8 cellular contexts compared by ENCODE assay signal in the genomic region with DNA sequence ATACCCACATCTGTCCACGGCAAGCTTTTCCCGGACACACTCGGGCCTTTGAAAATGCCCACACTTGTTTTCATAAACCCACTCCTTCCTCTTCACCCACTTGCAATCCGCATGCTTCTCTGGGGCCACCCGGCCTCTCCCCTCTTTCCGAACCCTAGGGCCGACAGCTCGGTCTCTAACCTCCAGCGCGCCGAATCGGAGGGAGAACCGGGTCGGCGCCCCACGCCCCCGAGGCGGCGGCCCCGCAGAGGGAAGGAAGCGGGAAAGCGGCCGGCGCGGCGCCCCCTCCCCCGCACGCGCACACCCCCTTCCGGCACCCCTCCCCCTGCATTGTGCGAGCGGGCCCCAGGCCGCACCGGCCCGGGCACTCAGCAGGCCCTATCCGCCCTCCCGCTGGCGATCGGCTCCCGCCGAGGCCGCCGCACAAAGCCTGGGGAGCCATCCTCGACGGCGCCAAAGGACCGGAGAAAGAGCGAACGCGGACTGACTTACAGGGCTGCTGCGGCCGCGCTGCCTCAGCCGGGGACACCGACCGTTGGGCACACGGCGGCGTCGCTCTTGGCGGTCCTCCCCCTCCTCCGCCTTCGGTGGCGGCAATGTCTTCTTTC. TPM values are rescaled to one million over a fixed set of nuclear protein-coding genes. Genes with fewer than 3 reads are reported as not detected.
A peak's percentile ranks its signal among the peaks of the same experiment; 100 is the strongest.
DNase-seq lines count a peak whose midpoint lies in the region; ATAC-seq and TF ChIP-seq lines count a peak whose summit lies in the region.

No MANE protein-coding gene starts in this region.

- ATAC-seq in GM19397 (IDR thresholded peaks at IDR 0.05; ENCODE audit: unreplicated experiment) (peak; percentile 27), HG03469 (IDR thresholded peaks at IDR 0.05; ENCODE audit: unreplicated experiment) (peak; percentile 8), left cardiac atrium (peak; percentile 57 to 74)
- ATAC-seq in activated naive CD4-positive, alpha-beta T cell treated with anti-CD3 and anti-CD28 coated beads, Interleukin-2, amount 50 U/mL, for 72 hours, result peak; percentile 42 to 51

- no peaks in the 10 kb centered on the region for H3K9me3 Mint-ChIP-seq in activated naive CD4-positive, alpha-beta T cell treated with anti-CD3 and anti-CD28 coated beads, Interleukin-2, amount 50 U/mL, for 72 hours

- H3K9me3 ChIP-seq in SJCRH30 (replicated peaks), result no peaks in the 10 kb centered on the region
- H3K9me3 ChIP-seq in prostate gland, result no peaks in the 10 kb centered on the region
- no peaks in the 10 kb centered on the region for H3K9me3 ChIP-seq in uterus

- intact Hi-C loops in left cardiac atrium (cut with DNase I), result no loop called here
- intact Hi-C loops in prostate gland (cut with DNase I), result no loop called here
- intact Hi-C loops in uterus (cut with DNase I; ENCODE audit: low total_unique reads), result no loop called here

- TF ChIP-seq CTCF in prostate gland (IDR thresholded peaks at IDR 0.05) (no peak), uterus (IDR thresholded peaks at IDR 0.05) (no peak)

- WGBS in prostate gland, result 0% methylated on average over 42 of the region's 64 CpGs

- peak overlapping the region in 1 of 2 donors; percentile 95 for H3K27ac Mint-ChIP-seq in activated naive CD4-positive, alpha-beta T cell treated with anti-CD3 and anti-CD28 coated beads, Interleukin-2, amount 50 U/mL, for 72 hours

- H3K27ac ChIP-seq in SJCRH30 (peak overlapping the region; percentile 94), prostate gland (peak overlapping the region; percentile 98), uterus (peak overlapping the region; percentile 84 to 97)

- peaks cover 21% of the 10 kb centered on the region for H3K36me3 ChIP-seq in SJCRH30
- H3K36me3 ChIP-seq in prostate gland, result no peaks in the 10 kb centered on the region
- no peaks in the 10 kb centered on the region for H3K36me3 ChIP-seq in uterus

- TF ChIP-seq POLR2A in prostate gland (IDR thresholded peaks at IDR 0.05) (no peak), uterus (IDR thresholded peaks at IDR 0.05) (no peak)

- H3K27me3 ChIP-seq in SJCRH30 (no peaks in the 10 kb centered on the region), prostate gland (replicated peaks; ENCODE audit: insufficient read depth) (no peaks in the 10 kb centered on the region), uterus (no peaks in the 10 kb centered on the region)

- peaks cover 18% of the 10 kb centered on the region for H3K4me1 ChIP-seq in SJCRH30
- peaks cover 10% of the 10 kb centered on the region for H3K4me1 ChIP-seq in prostate gland (replicated peaks)
- no peaks in the 10 kb centered on the region for H3K4me1 ChIP-seq in uterus

- H3K36me3 Mint-ChIP-seq in activated naive CD4-positive, alpha-beta T cell treated with anti-CD3 and anti-CD28 coated beads, Interleukin-2, amount 50 U/mL, for 72 hours, result peaks cover 14 to 37% of the 10 kb centered on the region in 2 donors

- H3K4me3 ChIP-seq in SJCRH30 (peak overlapping the region; percentile 94), prostate gland (peak overlapping the region; percentile 89 to 90), uterus (peak overlapping the region; percentile 89 to 97)

- DNase-seq in CMK (ENCODE audit: low read depth) (peak; percentile 52), SJCRH30 (peak; percentile 67 to 74), left cardiac atrium (no peak), prostate gland (ENCODE audit: low spot score) (peak; percentile 38), uterus (peak in 1 of 2 donors; percentile 60)
- DNase-seq in activated naive CD4-positive, alpha-beta T cell treated with anti-CD3 and anti-CD28 coated beads, Interleukin-2, amount 50 U/mL, for 72 hours (ENCODE audit: low spot score in 2 of 2), result peak in 1 of 2 donors; percentile 63

RNA-seq across cellular contexts. Expression of gene PUM2, which starts 0.4 kb away (rescaled TPM):
- 54.6 and 69.0 TPM in 2 replicates for total RNA-seq in SJCRH30 (2014; rRNA removed; shearing (Covaris generic))
- total RNA-seq in activated naive CD4-positive, alpha-beta T cell treated with anti-CD3 and anti-CD28 coated beads, Interleukin-2, amount 50 U/mL, for 72 hours, result 100 to 1,000 TPM in 1 of 2 donors, 10 to 100 TPM in 1; 99.0 to 111 TPM
- total RNA-seq in left cardiac atrium (10 to 100 TPM; 70.3 to 73.0 TPM), prostate gland (10 to 100 TPM; 60.8 to 89.0 TPM), uterus (100 to 1,000 TPM in 2 of 4 donors, 10 to 100 TPM in 2; 51.0 to 138 (median 103) TPM)

Comparison
In these comparisons a context has a peak if more than half of its experiments do, and no peak if none do; other contexts are left out.
1. ATAC-seq: peak in every context shown above with its lines; median percentile 66 in left cardiac atrium; 46 in activated naive CD4-positive, alpha-beta T cell treated with anti-CD3 and anti-CD28 coated beads, Interleukin-2, amount 50 U/mL, for 72 hours; 27 in GM19397; 8 in HG03469.